In genomic region chr22:46062232-46062615, GRCh38 we compare ENCODE assay signal across 16 cellular contexts.
DNase-seq lines count a peak whose midpoint lies in the region; ATAC-seq and TF ChIP-seq lines count a peak whose summit lies in the region.
"Had no signal": no experiment of that assay in that cellular context is flagged by ENCODE, and none has a peak within 500 bp of the region (broad histone marks: within the 10 kb centered on the region; RNA-seq: fewer than 3 reads in every experiment).

No MANE protein-coding gene starts in this region.

- TF ChIP-seq CTCF in C4-2B (conservative IDR thresholded peaks at IDR 0.05) (no peak), Peyer's patch (IDR thresholded peaks at IDR 0.05) (no peak), esophagus muscularis mucosa (IDR thresholded peaks at IDR 0.05) (no peak), sigmoid colon (IDR thresholded peaks at IDR 0.05) (no peak)
- TF ChIP-seq CTCF in CD8-positive, alpha-beta T cell (IDR thresholded peaks at IDR 0.05) = no peak

- peaks cover 0 to 57% (median 14%) of the 10 kb centered on the region in 4 donors for H3K4me1 ChIP-seq in Peyer's patch
- H3K4me1 ChIP-seq in esophagus muscularis mucosa = peaks cover 91 to 100% (median 100%) of the 10 kb centered on the region in 4 donors
- H3K4me1 ChIP-seq in sigmoid colon = peaks cover 0 to 95% (median 92%) of the 10 kb centered on the region in 4 donors
- H3K4me1 ChIP-seq in CD8-positive, alpha-beta T cell (ENCODE audit: insufficient read depth, low read length) = peaks cover 13% of the 10 kb centered on the region

- POLR2A ChIA-PET in CD8-positive, alpha-beta T cell (lab: Charles Lee) = no interaction called here

- peaks cover 11% of the 10 kb centered on the region for H3K27me3 Mint-ChIP-seq in CD8-positive, alpha-beta T cell (ENCODE audit: low read depth)
- H3K27me3 Mint-ChIP-seq: central memory CD8-positive, alpha-beta T cell had no signal

- no peaks in the 10 kb centered on the region for H3K9me3 Mint-ChIP-seq in CD8-positive, alpha-beta T cell
- H3K9me3 Mint-ChIP-seq: central memory CD8-positive, alpha-beta T cell had no signal

- H3K4me3 ChIP-seq in Peyer's patch (no peak overlapping the region), esophagus muscularis mucosa (peak overlapping the region in 1 of 4 donors; percentile 29), sigmoid colon (no peak overlapping the region)
- no peak overlapping the region for H3K4me3 ChIP-seq in CD8-positive, alpha-beta T cell (ENCODE audit: low read depth, low read length)
- H3K4me3 ChIP-seq: BLaER1 had no signal

- H3K27ac ChIP-seq in C4-2B (peak overlapping the region; percentile 98), Peyer's patch (peak overlapping the region; percentile 8 to 100 (median 73)), esophagus muscularis mucosa (replicated peaks in 1 of 4) (peak overlapping the region; percentile 99 to 100 (median 100)), sigmoid colon (peak overlapping the region; percentile 94 to 100 (median 100))
- no peak overlapping the region for H3K27ac ChIP-seq in CD8-positive, alpha-beta T cell (ENCODE audit: low read depth, low read length)
- H3K27ac ChIP-seq: foreskin keratinocyte, HL-60 had no signal

- peaks cover 25% of the 10 kb centered on the region for H3K4me1 Mint-ChIP-seq in CD8-positive, alpha-beta T cell (ENCODE audit: low read depth)

- no peak for TF ChIP-seq POLR2A in Peyer's patch (IDR thresholded peaks at IDR 0.05)
- no peak for TF ChIP-seq POLR2A in esophagus muscularis mucosa (IDR thresholded peaks at IDR 0.05; ENCODE audit: low read depth)
- no peak for TF ChIP-seq POLR2A in sigmoid colon (IDR thresholded peaks at IDR 0.05)

- H3K27me3 ChIP-seq in Peyer's patch (no peaks in the 10 kb centered on the region), esophagus muscularis mucosa (no peaks in the 10 kb centered on the region), sigmoid colon (no peaks in the 10 kb centered on the region)
- no peaks in the 10 kb centered on the region for H3K27me3 ChIP-seq in CD8-positive, alpha-beta T cell (ENCODE audit: insufficient read depth, low read length)
- H3K27me3 ChIP-seq: foreskin keratinocyte had no signal

- no peak overlapping the region for H3K27ac Mint-ChIP-seq in CD8-positive, alpha-beta T cell

- H3K4me3 Mint-ChIP-seq in CD8-positive, alpha-beta T cell = no peak overlapping the region
- H3K4me3 Mint-ChIP-seq: central memory CD8-positive, alpha-beta T cell had no signal

- no peak for TF ChIP-seq EP300 in esophagus muscularis mucosa (IDR thresholded peaks at IDR 0.05)
- no peak for TF ChIP-seq EP300 in sigmoid colon (IDR thresholded peaks at IDR 0.05)

- intact Hi-C loops in esophagus muscularis mucosa (cut with DNase I) = no loop called here
- intact Hi-C loops in sigmoid colon (cut with DNase I) = no loop called here
- intact Hi-C loops in CD8-positive, alpha-beta T cell (cut with DNase I, micrococcal nuclease) = no loop called here

- WGBS in esophagus muscularis mucosa = 87% methylated on average over 13 of the region's 13 CpGs
- WGBS in sigmoid colon, 2 donors = 88 to 94% methylated on average over 13 of the region's 13 CpGs

- H3K9me3 ChIP-seq in Peyer's patch (no peaks in the 10 kb centered on the region), esophagus muscularis mucosa (no peaks in the 10 kb centered on the region), sigmoid colon (no peaks in the 10 kb centered on the region)
- H3K9me3 ChIP-seq in CD8-positive, alpha-beta T cell (ENCODE audit: low read length) = no peaks in the 10 kb centered on the region
- H3K9me3 ChIP-seq: BLaER1 had no signal

- no peak for ATAC-seq in CD8-positive, alpha-beta T cell
- ATAC-seq: foreskin keratinocyte had no signal

- peak in 2 of 3 donors; percentile 18 to 40 for DNase-seq in Peyer's patch
- no peak for DNase-seq in esophagus muscularis mucosa (ENCODE audit: extremely low spot score)
- DNase-seq in sigmoid colon = no peak
- DNase-seq in CD8-positive, alpha-beta T cell = no peak
- no peak for DNase-seq in NCI-H510A treated with DMSO at 0.1 percent for 48 hours (lab: John Stamatoyannopoulos, UW)
- no peak for DNase-seq in activated gamma-delta T cell treated with Interleukin-2 at 50 U/mL for 16 hours
- no peak for DNase-seq in inferior parietal cortex (ENCODE audit: extremely low spot score)
- DNase-seq: activated T-cell treated with anti-CD3 and anti-CD28 coated beads, Interleukin-2, amount 50 U/mL, for 1 hour; foreskin keratinocyte; GF-D8; NCI-H1048; NCI-H774 had no signal

- peaks cover 19% of the 10 kb centered on the region for H3K36me3 Mint-ChIP-seq in CD8-positive, alpha-beta T cell

- CTCF ChIA-PET in CD8-positive, alpha-beta T cell (lab: Charles Lee) = interaction anchor here (1.0 kb wide), 1 partner anchor 26 kb away, joined by 4 read pairs; no protein-coding TSS in a partner anchor

- H3K36me3 ChIP-seq in Peyer's patch (no peaks in the 10 kb centered on the region), esophagus muscularis mucosa (peaks cover 0 to 9% (median 2%) of the 10 kb centered on the region in 4 donors), sigmoid colon (no peaks in the 10 kb centered on the region)
- H3K36me3 ChIP-seq in CD8-positive, alpha-beta T cell (ENCODE audit: insufficient read depth, low read length) = no peaks in the 10 kb centered on the region

Comparison
In these comparisons a context has a peak if more than half of its experiments do, and no peak if none do; other contexts are left out.
1. DNase-seq: peak in Peyer's patch (2 of 3); none in esophagus muscularis mucosa (single experiment), sigmoid colon (single experiment), CD8-positive, alpha-beta T cell (0 of 7), NCI-H510A treated with DMSO at 0.1 percent for 48 hours (single experiment), activated gamma-delta T cell treated with Interleukin-2 at 50 U/mL for 16 hours (single experiment) and inferior parietal cortex (single experiment).